Comparison of ENCODE assay signal across 8 cellular contexts in the genomic region with DNA sequence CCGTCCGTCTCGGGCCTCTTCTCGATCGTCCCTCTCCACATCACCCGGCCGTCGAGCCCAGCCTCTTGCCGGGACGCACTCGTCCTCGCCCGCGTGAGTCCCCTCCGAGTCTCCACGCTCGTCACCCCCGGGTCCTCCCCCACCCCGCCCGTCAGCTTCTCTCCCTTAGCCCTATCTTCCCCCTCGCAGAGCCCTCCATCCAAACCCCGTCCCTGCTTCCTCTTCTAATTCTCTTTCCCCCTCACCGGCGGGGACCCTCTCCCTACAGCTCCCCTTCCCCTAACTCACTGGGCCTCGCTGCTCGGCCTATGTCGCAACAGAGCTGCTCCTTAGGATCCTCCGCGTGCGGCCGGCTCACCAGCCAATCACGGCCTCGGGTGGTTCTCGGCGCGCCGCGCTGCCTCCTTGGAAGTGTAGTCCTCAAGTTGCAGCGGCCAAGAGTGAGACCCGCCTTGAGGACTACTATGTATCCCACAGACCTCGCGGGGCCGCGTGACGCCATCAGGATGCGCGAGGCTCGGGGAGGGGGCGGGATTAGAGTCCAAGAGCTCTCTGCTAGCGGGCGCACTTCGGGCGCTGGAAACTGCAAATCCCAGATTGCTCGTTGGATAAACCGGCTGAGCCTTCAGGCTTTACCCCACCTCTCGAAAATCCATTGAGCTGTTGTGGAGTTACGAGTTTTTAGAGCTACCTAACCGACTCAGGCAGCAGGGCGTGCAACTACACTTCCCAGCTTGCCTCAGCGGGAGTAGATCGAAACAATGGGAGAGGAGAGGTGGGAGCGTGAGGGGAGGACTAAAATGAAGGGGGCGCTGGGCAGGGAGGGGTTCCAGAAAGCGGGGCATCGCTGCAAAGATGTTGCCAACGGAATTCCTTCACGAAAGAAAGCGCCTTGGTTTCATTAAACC. TPM values are rescaled to one million over a fixed set of nuclear protein-coding genes. Genes with fewer than 3 reads are reported as not detected.
DNase-seq lines count a peak whose midpoint lies in the region; ATAC-seq and TF ChIP-seq lines count a peak whose summit lies in the region.

A gene (minus strand): TSS at position 331 of the 908 bp plus-strand sequence. CDS start 747 bp downstream, outside the sequence.

- peak within 1 kb of the TSS; percentile 86 for H2AFZ ChIP-seq in SK-N-SH (ENCODE audit: low read depth)

- peak; percentile 98 for DNase-seq in GM04504 (ENCODE audit: low read depth)
- DNase-seq in NCI-H1048 (lab: John Stamatoyannopoulos, UW), result peak; percentile 91
- DNase-seq in SK-N-SH, result peak; percentile 99
- peak; percentile 98 for DNase-seq in activated naive CD4-positive, alpha-beta T cell treated with anti-CD3 and anti-CD28 coated beads, Interleukin-2, amount 50 U/mL, for 16 hours
- DNase-seq in germinal center (ENCODE audit: low spot score), result peak; percentile 98
- peak; percentile 91 to 100 (median 98) for DNase-seq in nucleus accumbens (lab: John Stamatoyannopoulos, UW)
- peak; percentile 99 to 100 for DNase-seq in suprapubic skin (ENCODE audit: low spot score in 2 of 2)

- TF ChIP-seq CTCF in SK-N-SH (IDR thresholded peaks at IDR 0.05) (peak; percentile 32; the same call in 1 of the 2 replicates), suprapubic skin (IDR thresholded peaks at IDR 0.05) (no peak)

- no peak for TF ChIP-seq EP300 in SK-N-SH (IDR thresholded peaks at IDR 0.05; ENCODE audit: borderline replicate concordance in 1 of 2, low read depth in 1 of 2, low read length in 1 of 2)
- TF ChIP-seq EP300 in suprapubic skin (IDR thresholded peaks at IDR 0.05), result no peak

- peaks cover 10 to 26% of the 10 kb centered on the region in 2 experiments for H3K4me1 ChIP-seq in SK-N-SH (ENCODE audit: control insufficient read depth in 1 of 2, insufficient read depth in 2 of 2, low read depth in 1 of 2, low read length in 1 of 2)
- peaks cover 31% of the 10 kb centered on the region for H3K4me1 ChIP-seq in suprapubic skin

- TF ChIP-seq POLR2A in suprapubic skin (IDR thresholded peaks at IDR 0.05), result peak in 1 of 2 donors; percentile 30

- peak within 1 kb of the TSS; percentile 80 to 96 for H3K27ac ChIP-seq in SK-N-SH (ENCODE audit: low read depth in 2 of 2, low read length in 1 of 2)
- peak within 1 kb of the TSS; percentile 55 for H3K27ac ChIP-seq in suprapubic skin

- CTCF ChIA-PET in SK-N-SH (lab: Yijun Ruan, JAX), result interaction anchor here (0.7 to 4.9 kb wide), 16 partner anchors 9 to 209 kb away, joined by 3 to 46 read pairs (median 4); a partner anchor contains a TSS

- no peak for TF ChIP-seq RAD21 in SK-N-SH (IDR thresholded peaks at IDR 0.05; ENCODE audit: low read length)

- H4K20me1 ChIP-seq in SK-N-SH (ENCODE audit: insufficient read depth), result no peaks in the 10 kb centered on the region

- H3K36me3 ChIP-seq in SK-N-SH (replicated peaks in 1 of 2; ENCODE audit: control insufficient read depth in 1 of 2, insufficient read depth in 2 of 2, low read length in 1 of 2), result peaks cover 34 to 38% of the 10 kb centered on the region in 2 experiments
- H3K36me3 ChIP-seq in suprapubic skin, result peaks cover 27% of the 10 kb centered on the region

- H3K79me2 ChIP-seq in SK-N-SH (ENCODE audit: insufficient read depth), result peaks cover 29% of the 10 kb centered on the region

- peak within 1 kb of the TSS; percentile 80 to 97 for H3K4me3 ChIP-seq in SK-N-SH (ENCODE audit: low read depth in 2 of 2, low read length in 1 of 2)
- peak within 1 kb of the TSS; percentile 75 for H3K4me3 ChIP-seq in suprapubic skin

- no peaks in the 10 kb centered on the region for H3K27me3 ChIP-seq in SK-N-SH (ENCODE audit: insufficient read depth)
- no peaks in the 10 kb centered on the region for H3K27me3 ChIP-seq in suprapubic skin

- H3F3A ChIP-seq in SK-N-SH (replicated peaks; ENCODE audit: insufficient read depth), result peaks cover 9% of the 10 kb centered on the region

- POLR2A ChIA-PET in SK-N-SH (lab: Yijun Ruan, JAX), result interaction anchor here (0.6 to 2.0 kb wide), 17 partner anchors 8 to 859 kb away, joined by 3 to 20 read pairs (median 3); a partner anchor contains a TSS

- peak within 1 kb of the TSS; percentile 81 for H3K9ac ChIP-seq in SK-N-SH

- H3K9me2 ChIP-seq in SK-N-SH, result no peaks in the 10 kb centered on the region

- H3K9me3 ChIP-seq in SK-N-SH (no peaks in the 10 kb centered on the region), suprapubic skin (no peaks in the 10 kb centered on the region)

- WGBS in SK-N-SH (ENCODE audit: low lambda C conversion rate), result under 1% methylated on average over 60 of the region's 68 CpGs
- under 1% methylated on average over 62 of the region's 68 CpGs for WGBS in suprapubic skin

- peak; percentile 100 for ATAC-seq in HG02571 (IDR thresholded peaks at IDR 0.05; ENCODE audit: unreplicated experiment)

- H3K4me2 ChIP-seq in SK-N-SH, result peak within 1 kb of the TSS; percentile 90

TF ChIP-seq in SK-N-SH, 30 proteins besides CTCF, POLR2A, EP300 and RAD21 (continues in another document):
- TF ChIP-seq, protein P1, sequence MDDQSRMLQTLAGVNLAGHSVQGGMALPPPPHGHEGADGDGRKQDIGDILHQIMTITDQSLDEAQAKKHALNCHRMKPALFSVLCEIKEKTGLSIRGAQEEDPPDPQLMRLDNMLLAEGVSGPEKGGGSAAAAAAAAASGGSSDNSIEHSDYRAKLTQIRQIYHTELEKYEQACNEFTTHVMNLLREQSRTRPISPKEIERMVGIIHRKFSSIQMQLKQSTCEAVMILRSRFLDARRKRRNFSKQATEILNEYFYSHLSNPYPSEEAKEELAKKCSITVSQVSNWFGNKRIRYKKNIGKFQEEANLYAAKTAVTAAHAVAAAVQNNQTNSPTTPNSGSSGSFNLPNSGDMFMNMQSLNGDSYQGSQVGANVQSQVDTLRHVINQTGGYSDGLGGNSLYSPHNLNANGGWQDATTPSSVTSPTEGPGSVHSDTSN (IDR thresholded peaks at IDR 0.05), result no peak
- TF ChIP-seq ELF1 (IDR thresholded peaks at IDR 0.05) (peak; percentile 66), FOXM1 (IDR thresholded peaks at IDR 0.05; ENCODE audit: low read depth) (no peak), NFIC (IDR thresholded peaks at IDR 0.05; ENCODE audit: borderline replicate concordance) (no peak), SMC3 (IDR thresholded peaks at IDR 0.05; ENCODE audit: low read depth, low read length) (no peak), EZH2phosphoT487 (IDR thresholded peaks at IDR 0.05; ENCODE audit: borderline replicate concordance, low read depth) (no peak), RCOR1 (IDR thresholded peaks at IDR 0.05; ENCODE audit: low read length) (no peak; the same call in 1 of the 2 replicates), CHD2 (IDR thresholded peaks at IDR 0.05; ENCODE audit: low read length, partially characterized antibody) (peak; percentile 97), JUND (IDR thresholded peaks at IDR 0.05) (no peak), SIN3A (IDR thresholded peaks at IDR 0.05; ENCODE audit: borderline replicate concordance, low read depth, low read length) (peak; percentile 72; the same call in 1 of the 2 replicates)
- TF ChIP-seq, protein P2, sequence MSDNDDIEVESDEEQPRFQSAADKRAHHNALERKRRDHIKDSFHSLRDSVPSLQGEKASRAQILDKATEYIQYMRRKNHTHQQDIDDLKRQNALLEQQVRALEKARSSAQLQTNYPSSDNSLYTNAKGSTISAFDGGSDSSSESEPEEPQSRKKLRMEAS (IDR thresholded peaks at IDR 0.05; ENCODE audit: low read depth), result peak; percentile 87
- TF ChIP-seq, protein P3, sequence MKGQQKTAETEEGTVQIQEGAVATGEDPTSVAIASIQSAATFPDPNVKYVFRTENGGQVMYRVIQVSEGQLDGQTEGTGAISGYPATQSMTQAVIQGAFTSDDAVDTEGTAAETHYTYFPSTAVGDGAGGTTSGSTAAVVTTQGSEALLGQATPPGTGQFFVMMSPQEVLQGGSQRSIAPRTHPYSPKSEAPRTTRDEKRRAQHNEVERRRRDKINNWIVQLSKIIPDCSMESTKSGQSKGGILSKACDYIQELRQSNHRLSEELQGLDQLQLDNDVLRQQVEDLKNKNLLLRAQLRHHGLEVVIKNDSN (IDR thresholded peaks at IDR 0.05; ENCODE audit: borderline replicate concordance, low read depth), result no peak
- TF ChIP-seq, protein P4, sequence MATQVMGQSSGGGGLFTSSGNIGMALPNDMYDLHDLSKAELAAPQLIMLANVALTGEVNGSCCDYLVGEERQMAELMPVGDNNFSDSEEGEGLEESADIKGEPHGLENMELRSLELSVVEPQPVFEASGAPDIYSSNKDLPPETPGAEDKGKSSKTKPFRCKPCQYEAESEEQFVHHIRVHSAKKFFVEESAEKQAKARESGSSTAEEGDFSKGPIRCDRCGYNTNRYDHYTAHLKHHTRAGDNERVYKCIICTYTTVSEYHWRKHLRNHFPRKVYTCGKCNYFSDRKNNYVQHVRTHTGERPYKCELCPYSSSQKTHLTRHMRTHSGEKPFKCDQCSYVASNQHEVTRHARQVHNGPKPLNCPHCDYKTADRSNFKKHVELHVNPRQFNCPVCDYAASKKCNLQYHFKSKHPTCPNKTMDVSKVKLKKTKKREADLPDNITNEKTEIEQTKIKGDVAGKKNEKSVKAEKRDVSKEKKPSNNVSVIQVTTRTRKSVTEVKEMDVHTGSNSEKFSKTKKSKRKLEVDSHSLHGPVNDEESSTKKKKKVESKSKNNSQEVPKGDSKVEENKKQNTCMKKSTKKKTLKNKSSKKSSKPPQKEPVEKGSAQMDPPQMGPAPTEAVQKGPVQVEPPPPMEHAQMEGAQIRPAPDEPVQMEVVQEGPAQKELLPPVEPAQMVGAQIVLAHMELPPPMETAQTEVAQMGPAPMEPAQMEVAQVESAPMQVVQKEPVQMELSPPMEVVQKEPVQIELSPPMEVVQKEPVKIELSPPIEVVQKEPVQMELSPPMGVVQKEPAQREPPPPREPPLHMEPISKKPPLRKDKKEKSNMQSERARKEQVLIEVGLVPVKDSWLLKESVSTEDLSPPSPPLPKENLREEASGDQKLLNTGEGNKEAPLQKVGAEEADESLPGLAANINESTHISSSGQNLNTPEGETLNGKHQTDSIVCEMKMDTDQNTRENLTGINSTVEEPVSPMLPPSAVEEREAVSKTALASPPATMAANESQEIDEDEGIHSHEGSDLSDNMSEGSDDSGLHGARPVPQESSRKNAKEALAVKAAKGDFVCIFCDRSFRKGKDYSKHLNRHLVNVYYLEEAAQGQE (IDR thresholded peaks at IDR 0.05; ENCODE audit: low read depth, low read length), result no peak
- TF ChIP-seq, protein P5, sequence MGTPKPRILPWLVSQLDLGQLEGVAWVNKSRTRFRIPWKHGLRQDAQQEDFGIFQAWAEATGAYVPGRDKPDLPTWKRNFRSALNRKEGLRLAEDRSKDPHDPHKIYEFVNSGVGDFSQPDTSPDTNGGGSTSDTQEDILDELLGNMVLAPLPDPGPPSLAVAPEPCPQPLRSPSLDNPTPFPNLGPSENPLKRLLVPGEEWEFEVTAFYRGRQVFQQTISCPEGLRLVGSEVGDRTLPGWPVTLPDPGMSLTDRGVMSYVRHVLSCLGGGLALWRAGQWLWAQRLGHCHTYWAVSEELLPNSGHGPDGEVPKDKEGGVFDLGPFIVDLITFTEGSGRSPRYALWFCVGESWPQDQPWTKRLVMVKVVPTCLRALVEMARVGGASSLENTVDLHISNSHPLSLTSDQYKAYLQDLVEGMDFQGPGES (IDR thresholded peaks at IDR 0.05; ENCODE audit: low read depth, low read length), result no peak

RNA-seq across cellular contexts. Expression of the gene that starts here (rescaled TPM):
- 75.4 and 102 TPM in 2 replicates for polyA plus RNA-seq in SK-N-SH (2012; rRNA removed)
- 49.9 and 79.5 TPM in 2 replicates for polyA plus RNA-seq in SK-N-SH (2012; cell fraction: cytosol; rRNA removed)
- polyA plus RNA-seq in SK-N-SH (2012; cell fraction: nucleus; rRNA removed), result 69.6 and 89.1 TPM in 2 replicates
- total RNA-seq in suprapubic skin, result 10 to 100 TPM; 25.3 to 96.5 (median 40.1) TPM

Comparison
In these comparisons a context has a peak if more than half of its experiments do, and no peak if none do; other contexts are left out.
1. Peak in every context shown above with its lines: DNase-seq, ATAC-seq, H3K4me3 ChIP-seq and H3K27ac ChIP-seq.